13 cellular contexts compared by ENCODE assay signal in genomic region chr7:105024734-105025133, GRCh38. TPM values are rescaled to one million over a fixed set of nuclear protein-coding genes. Genes with fewer than 3 reads are reported as not detected.
DNase-seq lines count a peak whose midpoint lies in the region; ATAC-seq, FAIRE-seq and TF ChIP-seq lines count a peak whose summit lies in the region.
"Had no signal": no experiment of that assay in that cellular context is flagged by ENCODE, and none has a peak within 500 bp of the region (broad histone marks: within the 10 kb centered on the region; RNA-seq: fewer than 3 reads in every experiment).

No MANE protein-coding gene starts in this region.

- FAIRE-seq in pancreas (lab: Jason Lieb, UNC), result no peak

- H3K27me3 Mint-ChIP-seq in chondrocyte (ENCODE audit: low read depth), result no peaks in the 10 kb centered on the region

- ATAC-seq in pancreas (peak in 3 of 4 donors; percentile 37 to 51 (median 47)), HG03097 (IDR thresholded peaks at IDR 0.05; ENCODE audit: low FRiP score, unreplicated experiment) (no peak)

- no peaks in the 10 kb centered on the region for H3K27me3 ChIP-seq in pancreas

- 9 to 19% methylated on average over 1 of the region's 1 CpG for WGBS in pancreas, 2 donors

- intact Hi-C loops in pancreas (cut with DNase I), result no loop called here

- H3K36me3 ChIP-seq in pancreas, result no peaks in the 10 kb centered on the region
- H3K36me3 ChIP-seq: lower lobe of right lung had no signal

- H3K27ac ChIP-seq in pancreas, result peak overlapping the region in 1 of 4 donors; percentile 15
- H3K27ac ChIP-seq: lower lobe of right lung had no signal

- H3K27ac Mint-ChIP-seq in chondrocyte (ENCODE audit: unreplicated experiment), result peak overlapping the region; percentile 82

- H3K9me3 Mint-ChIP-seq in chondrocyte (ENCODE audit: low read depth), result no peaks in the 10 kb centered on the region

- DNase-seq in DMS 273 (lab: John Stamatoyannopoulos, UW; ENCODE audit: unreplicated experiment), result peak; percentile 48
- DNase-seq in DMS 273 treated with DMSO at 0.1 percent for 48 hours (lab: John Stamatoyannopoulos, UW), result no peak
- DNase-seq in NCI-H2081 (lab: John Stamatoyannopoulos, UW), result peak; percentile 38 to 72
- no peak for DNase-seq in chondrocyte (ENCODE audit: low spot score)
- DNase-seq in pancreas, result no peak
- DNase-seq in activated naive CD4-positive, alpha-beta T cell (lab: John Stamatoyannopoulos, UW), result no peak
- DNase-seq in NCI-H1436 treated with DMSO at 0.1 percent for 48 hours (lab: John Stamatoyannopoulos, UW), result no peak
- DNase-seq: 8988T; activated effector memory CD4-positive, alpha-beta T cell treated with anti-CD3 and anti-CD28 coated beads, Interleukin-2, amount 50 U/mL, for 16 hours; lower lobe of right lung; NCI-H1694; stimulated activated CD4-positive, alpha-beta T cell treated with anti-CD3 and anti-CD28 coated beads, Interleukin-15, amount 100 ng/mL, for 24 hours had no signal

- H3K4me3 ChIP-seq in pancreas, result no peak overlapping the region
- H3K4me3 ChIP-seq: lower lobe of right lung had no signal

- H3K4me3 Mint-ChIP-seq in chondrocyte (ENCODE audit: unreplicated experiment), result no peak overlapping the region

- H3K9me3 ChIP-seq in pancreas, result no peaks in the 10 kb centered on the region
- H3K9me3 ChIP-seq: lower lobe of right lung had no signal

- H3K4me1 ChIP-seq in pancreas, result peaks cover 24 to 80% (median 76%) of the 10 kb centered on the region in 3 donors

- TF ChIP-seq CTCF in chondrocyte (IDR thresholded peaks at IDR 0.05), result no peak
- no peak for TF ChIP-seq CTCF in pancreas (IDR thresholded peaks at IDR 0.05)

- H3K4me1 Mint-ChIP-seq in chondrocyte (ENCODE audit: low read depth), result peaks cover 73% of the 10 kb centered on the region

- no peaks in the 10 kb centered on the region for H3K36me3 Mint-ChIP-seq in chondrocyte (ENCODE audit: low read depth)

RNA-seq across cellular contexts. Expression of gene KMT2E, which starts 10.7 kb away (rescaled TPM):
- total RNA-seq in chondrocyte, result 59.6 to 63.1 TPM (median 59.9 TPM) in 3 replicates
- total RNA-seq in pancreas, result 10 to 100 TPM; 27.2 to 62.5 (median 34.7) TPM
- polyA plus RNA-seq in pancreas, result 10 to 100 TPM; 14.1 to 16.3 TPM

Comparison
In these comparisons a context has a peak if more than half of its experiments do, and no peak if none do; other contexts are left out.
1. DNase-seq: peak in DMS 273 (single experiment) and NCI-H2081 (2 of 2); none in DMS 273 treated with DMSO at 0.1 percent for 48 hours (single experiment), chondrocyte (single experiment), pancreas (0 of 6), activated naive CD4-positive, alpha-beta T cell (0 of 4) and NCI-H1436 treated with DMSO at 0.1 percent for 48 hours (single experiment).